1 cellular context compared by ENCODE assay signal in genomic region chrX:101184871-101185270, GRCh38. TPM values are rescaled to one million over a fixed set of nuclear protein-coding genes. Genes with fewer than 3 reads are reported as not detected.
"Had no signal": no experiment of that assay in that cellular context is flagged by ENCODE, and none has a peak within 500 bp of the region (broad histone marks: within the 10 kb centered on the region; RNA-seq: fewer than 3 reads in every experiment).

No MANE protein-coding gene starts in this region.

RNA-seq across cellular contexts. Expression of gene DRP2, which starts 34.7 kb away (rescaled TPM):
- total RNA-seq: right lobe of liver had no signal
